Comparison of ENCODE assay signal across 8 cellular contexts in the genomic region with DNA sequence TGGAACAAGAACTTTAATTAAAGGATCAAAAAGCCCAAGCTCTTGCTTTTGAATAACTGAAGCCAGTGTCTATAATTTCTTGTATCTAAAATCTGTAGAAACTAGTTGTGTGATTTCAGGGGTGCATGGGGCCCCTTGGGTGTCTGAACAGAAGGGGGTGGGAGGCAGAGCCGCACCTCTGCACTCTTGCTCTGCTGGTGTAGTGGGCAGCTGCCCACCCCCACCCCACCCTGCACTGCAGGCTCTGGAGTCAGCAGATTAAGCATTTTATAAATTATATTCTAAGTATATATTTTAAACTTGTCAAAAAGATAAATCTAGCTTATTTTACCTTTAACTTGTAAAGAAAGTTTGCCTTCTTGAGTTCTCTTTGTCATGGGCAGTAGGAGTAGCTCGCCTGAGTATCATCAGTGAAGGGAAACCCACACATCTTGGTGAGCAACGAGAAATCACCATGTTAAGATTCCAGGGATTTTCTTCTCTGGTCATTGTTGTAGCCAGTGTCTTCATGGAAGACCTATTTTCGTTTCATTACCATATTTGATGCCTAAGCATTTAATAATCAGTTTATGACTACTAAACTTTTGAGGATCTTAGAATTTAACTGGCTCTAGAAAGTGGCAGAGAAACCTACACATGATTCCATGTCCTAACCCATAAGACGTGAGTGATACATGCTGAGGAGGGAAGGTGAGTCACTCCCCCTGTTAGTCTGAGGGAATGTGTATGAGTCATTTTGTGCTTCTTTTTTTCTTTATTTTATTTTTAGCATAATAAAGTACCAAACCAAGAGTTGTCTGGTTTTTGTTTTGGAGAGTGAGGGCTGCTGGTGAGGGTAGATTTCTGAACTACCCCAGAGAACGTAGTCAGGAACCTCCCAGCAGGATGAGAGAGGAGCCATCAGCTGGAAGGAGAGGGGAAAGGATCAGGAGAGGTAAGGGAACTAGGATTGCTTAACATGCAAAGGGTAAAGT. TPM values are rescaled to one million over a fixed set of nuclear protein-coding genes. Genes with fewer than 3 reads are reported as not detected.
DNase-seq lines count a peak whose midpoint lies in the region; ATAC-seq and TF ChIP-seq lines count a peak whose summit lies in the region.

No MANE protein-coding gene starts in this region.

- no peak overlapping the region for H2AFZ ChIP-seq in ACC112 (ENCODE audit: low read length, unreplicated experiment)

- no peaks in the 10 kb centered on the region for H3K9me3 Mint-ChIP-seq in T-helper 2 cell treated with Interferon-gamma antibody and Interleukin-4, amounts not matched to agents 5 μg/mL and 100 μg/mL, for 36 hours

- H3K4me1 ChIP-seq in ACC112 (ENCODE audit: control insufficient read depth, insufficient read depth, low read length, unreplicated experiment) (peaks cover 27% of the 10 kb centered on the region), gastroesophageal sphincter (peaks cover 0 to 20% (median 0%) of the 10 kb centered on the region in 3 donors)

- H3K27me3 Mint-ChIP-seq in T-helper 2 cell treated with Interferon-gamma antibody and Interleukin-4, amounts not matched to agents 5 μg/mL and 100 μg/mL, for 36 hours (ENCODE audit: low read depth) = peaks cover 2% of the 10 kb centered on the region

- no peaks in the 10 kb centered on the region for H3K9me3 ChIP-seq in gastroesophageal sphincter

- intact Hi-C loops in lower leg skin (cut with DNase I; ENCODE audit: low total_unique reads) = no loop called here

- no peak for TF ChIP-seq POLR2A in gastroesophageal sphincter (IDR thresholded peaks at IDR 0.05)
- no peak for TF ChIP-seq POLR2A in lower leg skin (IDR thresholded peaks at IDR 0.05)

- H3K4me3 ChIP-seq in ACC112 (ENCODE audit: low read depth, low read length) = no peak overlapping the region
- no peak overlapping the region for H3K4me3 ChIP-seq in gastroesophageal sphincter
- H3K4me3 ChIP-seq in lower leg skin (ENCODE audit: low read depth, poor library complexity, severe bottlenecking) = no peak overlapping the region

- peaks cover 22% of the 10 kb centered on the region for H3K4me1 Mint-ChIP-seq in T-helper 2 cell treated with Interferon-gamma antibody and Interleukin-4, amounts not matched to agents 5 μg/mL and 100 μg/mL, for 36 hours (ENCODE audit: low read depth)

- H3K27ac ChIP-seq in ACC112 (ENCODE audit: low read depth, low read length) (peak overlapping the region; percentile 75), gastroesophageal sphincter (peak overlapping the region in 3 of 4 donors; percentile 2 to 62 (median 24))

- TF ChIP-seq EP300 in gastroesophageal sphincter (IDR thresholded peaks at IDR 0.05) = no peak

- H3K36me3 ChIP-seq in ACC112 (ENCODE audit: insufficient read depth, low read length) = no peaks in the 10 kb centered on the region
- H3K36me3 ChIP-seq in gastroesophageal sphincter = no peaks in the 10 kb centered on the region

- peak; percentile 53 for DNase-seq in T-helper 2 cell treated with Interferon-gamma antibody and Interleukin-4, amounts not matched to agents 5 μg/mL and 100 μg/mL, for 36 hours (ENCODE audit: low spot score)
- no peak for DNase-seq in NAMALWA (ENCODE audit: low spot score)
- DNase-seq in lower leg skin (ENCODE audit: low spot score in 2 of 2) = no peak
- no peak for DNase-seq in D341Med (ENCODE audit: low spot score)

- 24 to 31% methylated on average over 6 of the region's 6 CpGs for WGBS in gastroesophageal sphincter (ENCODE audit: low coverage in 1 of 2), 2 donors
- WGBS in lower leg skin, 2 donors = 26 to 32% methylated on average over 6 of the region's 6 CpGs

- H3K27me3 ChIP-seq in ACC112 (ENCODE audit: insufficient read depth, low read length) = no peaks in the 10 kb centered on the region
- no peaks in the 10 kb centered on the region for H3K27me3 ChIP-seq in gastroesophageal sphincter

- H3K4me3 Mint-ChIP-seq in T-helper 2 cell treated with Interferon-gamma antibody and Interleukin-4, amounts not matched to agents 5 μg/mL and 100 μg/mL, for 36 hours = peak overlapping the region; percentile 65

- H3K36me3 Mint-ChIP-seq in T-helper 2 cell treated with Interferon-gamma antibody and Interleukin-4, amounts not matched to agents 5 μg/mL and 100 μg/mL, for 36 hours (ENCODE audit: low read depth) = no peaks in the 10 kb centered on the region

- no peak for TF ChIP-seq CTCF in gastroesophageal sphincter (IDR thresholded peaks at IDR 0.05)
- no peak for TF ChIP-seq CTCF in lower leg skin (IDR thresholded peaks at IDR 0.05)

- peak overlapping the region; percentile 74 for H3K27ac Mint-ChIP-seq in T-helper 2 cell treated with Interferon-gamma antibody and Interleukin-4, amounts not matched to agents 5 μg/mL and 100 μg/mL, for 36 hours

- H3K79me2 ChIP-seq in ACC112 (ENCODE audit: control insufficient read depth, insufficient read depth, low read length, unreplicated experiment) = no peaks in the 10 kb centered on the region

- peak; percentile 83 for ATAC-seq in GM18858 (IDR thresholded peaks at IDR 0.05; ENCODE audit: unreplicated experiment)
- peak; percentile 43 for ATAC-seq in HG03139 (IDR thresholded peaks at IDR 0.05; ENCODE audit: unreplicated experiment)
- ATAC-seq in gastroesophageal sphincter = peak; percentile 78

RNA-seq across cellular contexts. Expression of gene UBE2L5, which starts 7.7 kb away (rescaled TPM):
- under 1 TPM in 1 of 4 donors, not detected in 3; 0.31 TPM for total RNA-seq in gastroesophageal sphincter
- under 1 TPM in 2 of 4 donors, not detected in 2; 0.13 to 0.20 TPM for total RNA-seq in lower leg skin

RNA-seq across cellular contexts. Expression of gene HMGB1, which starts 35.7 kb away (rescaled TPM):
- total RNA-seq in gastroesophageal sphincter = 100 to 1,000 TPM; 255 to 350 (median 337) TPM
- total RNA-seq in lower leg skin = 100 to 1,000 TPM; 158 to 262 (median 208) TPM
